In the genomic region with DNA sequence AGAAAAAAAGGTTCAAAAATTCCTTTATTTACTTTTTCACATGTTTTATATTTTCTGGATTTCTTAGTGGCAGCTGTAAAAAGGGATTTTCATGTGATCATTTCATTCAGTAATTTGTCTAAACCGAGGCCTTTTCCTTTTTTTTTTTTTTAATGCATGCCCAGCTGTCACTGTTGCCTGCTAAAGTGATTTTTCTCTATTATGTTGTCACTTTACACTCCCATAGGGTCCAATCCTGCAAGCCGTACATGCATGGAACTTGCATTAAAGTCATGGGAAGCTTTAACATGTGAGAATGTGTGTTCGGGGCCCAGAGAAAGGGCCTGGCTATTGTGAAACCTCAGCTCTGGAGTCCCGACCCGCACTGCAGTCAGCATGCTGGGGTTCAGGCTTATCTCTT, we compare ENCODE assay signal across 15 cellular contexts.
DNase-seq lines count a peak whose midpoint lies in the region; ATAC-seq and TF ChIP-seq lines count a peak whose summit lies in the region.
"Had no signal": no experiment of that assay in that cellular context is flagged by ENCODE, and none has a peak within 500 bp of the region (broad histone marks: within the 10 kb centered on the region; RNA-seq: fewer than 3 reads in every experiment).

No MANE protein-coding gene starts in this region.

- H3K9me3 ChIP-seq in A673 (ENCODE audit: low read depth, low read length, poor library complexity, severe bottlenecking) (no peaks in the 10 kb centered on the region), neural cell (ENCODE audit: low read length) (no peaks in the 10 kb centered on the region)
- H3K9me3 ChIP-seq: HAP-1 had no signal

- peak; percentile 36 for TF ChIP-seq RAD21 in neural cell (conservative IDR thresholded peaks at IDR 0.05)

- peaks cover 21% of the 10 kb centered on the region for H3K4me1 Mint-ChIP-seq in glutamatergic neuron (ENCODE audit: low read depth, unreplicated experiment)
- H3K4me1 Mint-ChIP-seq: CD4-positive, CD25-positive, alpha-beta regulatory T cell had no signal

- no peak for ATAC-seq in GM21717 (IDR thresholded peaks at IDR 0.05; ENCODE audit: unreplicated experiment)

- peaks cover 4% of the 10 kb centered on the region for H3K27me3 Mint-ChIP-seq in glutamatergic neuron (ENCODE audit: unreplicated experiment)
- H3K27me3 Mint-ChIP-seq: CD4-positive, CD25-positive, alpha-beta regulatory T cell had no signal

- H3K36me3 Mint-ChIP-seq in glutamatergic neuron (ENCODE audit: unreplicated experiment) = no peaks in the 10 kb centered on the region
- H3K36me3 Mint-ChIP-seq: CD4-positive, CD25-positive, alpha-beta regulatory T cell had no signal

- H3K27ac ChIP-seq in A673 (ENCODE audit: low read depth, low read length, poor library complexity, severe bottlenecking) (no peak overlapping the region), neural cell (ENCODE audit: low read length) (peak overlapping the region; percentile 91)
- H3K27ac ChIP-seq: BLaER1 treated with 17β-estradiol and CSF1 and Interleukin-3, amounts not matched to agents 10 nM and 100 nM had no signal

- H3K79me2 ChIP-seq in neural cell (replicated peaks; ENCODE audit: insufficient read depth, low read length) = no peaks in the 10 kb centered on the region

- H3K27ac Mint-ChIP-seq in glutamatergic neuron (ENCODE audit: unreplicated experiment) = peak overlapping the region; percentile 71
- H3K27ac Mint-ChIP-seq: CD4-positive, CD25-positive, alpha-beta regulatory T cell had no signal

- no TSS peak for BruUV-seq in A673 (replicated peaks; lab: Mats Ljungman, UMichigan)

- TF ChIP-seq CTCF in A673 (conservative IDR thresholded peaks at IDR 0.05; ENCODE audit: low read depth, low read length) = no peak
- TF ChIP-seq CTCF in glutamatergic neuron (IDR thresholded peaks at IDR 0.05; ENCODE audit: partially characterized antibody, unreplicated experiment) = no peak
- TF ChIP-seq CTCF in neural cell (IDR thresholded peaks at IDR 0.05; ENCODE audit: poor library complexity, severe bottlenecking) = no peak
- no peak for TF ChIP-seq CTCF in GM20000 (IDR thresholded peaks at IDR 0.05; ENCODE audit: extremely low read depth, missing control alignments)

- H3K4me3 ChIP-seq in A673 (ENCODE audit: low read depth, low read length, poor library complexity, severe bottlenecking) (no peak overlapping the region), neural cell (ENCODE audit: low read length) (peak overlapping the region; percentile 40)
- H3K4me3 ChIP-seq: BLaER1 treated with 17β-estradiol and CSF1 and Interleukin-3, amounts not matched to agents 10 nM and 100 nM; HAP-1 had no signal

- H2AFZ ChIP-seq in neural cell (ENCODE audit: low read depth, low read length) = no peak overlapping the region

- peak; percentile 97 for TF ChIP-seq EP300 in neural cell (conservative IDR thresholded peaks at IDR 0.05; ENCODE audit: poor library complexity, severe bottlenecking)

- peak overlapping the region; percentile 68 for H3K4me2 ChIP-seq in neural cell (ENCODE audit: low read length)
- H3K4me2 ChIP-seq: BLaER1 treated with 17β-estradiol and CSF1 and Interleukin-3, amounts not matched to agents 10 nM and 100 nM had no signal

- peak; percentile 19 for DNase-seq in A673 (ENCODE audit: low spot score)
- peak; percentile 43 for DNase-seq in NCI-H1694 (lab: John Stamatoyannopoulos, UW)
- peak; percentile 36 for DNase-seq in glutamatergic neuron
- no peak for DNase-seq in DMS53 treated with DMSO at 0.1 percent for 48 hours (lab: John Stamatoyannopoulos, UW; ENCODE audit: unreplicated experiment)
- no peak for DNase-seq in GM20000 (ENCODE audit: low spot score)
- DNase-seq in effector CD4-positive, alpha-beta T cell = no peak
- DNase-seq: 8988T; ACHN; CD4-positive, CD25-positive, alpha-beta regulatory T cell; DMS79 treated with DMSO at 0.1 percent for 48 hours; EL had no signal

- H3F3A ChIP-seq in neural cell (ENCODE audit: insufficient read depth, low read length, poor library complexity, severe bottlenecking) = peaks cover 6% of the 10 kb centered on the region

- no peak overlapping the region for H3K4me3 Mint-ChIP-seq in glutamatergic neuron (ENCODE audit: unreplicated experiment)
- H3K4me3 Mint-ChIP-seq: CD4-positive, CD25-positive, alpha-beta regulatory T cell had no signal

- no peaks in the 10 kb centered on the region for H3K9me3 Mint-ChIP-seq in glutamatergic neuron (ENCODE audit: unreplicated experiment)

- intact Hi-C loops in A673 (cut with micrococcal nuclease; ENCODE audit: unreplicated experiment) = loop anchor here (10.0 kb wide), 2 partner anchors 367 to 583 kb away; no protein-coding TSS in a partner anchor

- H3K9me2 ChIP-seq in neural cell (ENCODE audit: insufficient read depth, low read length) = no peaks in the 10 kb centered on the region

- no peaks in the 10 kb centered on the region for H3K27me3 ChIP-seq in A673 (replicated peaks; ENCODE audit: insufficient read depth, low read depth, low read length, poor library complexity)
- H3K27me3 ChIP-seq in neural cell (ENCODE audit: insufficient read depth, low read depth, low read length) = no peaks in the 10 kb centered on the region
- H3K27me3 ChIP-seq: BLaER1 treated with 17β-estradiol and CSF1 and Interleukin-3, amounts not matched to agents 10 nM and 100 nM had no signal

- CTCF ChIA-PET in A673 (lab: Charles Lee) = interaction anchor here (0.6 kb wide), 1 partner anchor 153 kb away, joined by 5 read pairs; no protein-coding TSS in a partner anchor

- H4K20me1 ChIP-seq in neural cell (ENCODE audit: insufficient read depth) = no peaks in the 10 kb centered on the region
- H4K20me1 ChIP-seq: BLaER1 treated with 17β-estradiol and CSF1 and Interleukin-3, amounts not matched to agents 10 nM and 100 nM had no signal

- peak overlapping the region; percentile 51 for H3K9ac ChIP-seq in neural cell (ENCODE audit: low read length)
- H3K9ac ChIP-seq: BLaER1 treated with 17β-estradiol and CSF1 and Interleukin-3, amounts not matched to agents 10 nM and 100 nM had no signal

- H3K4me1 ChIP-seq in A673 (ENCODE audit: insufficient read depth, low read length, poor library complexity, severe bottlenecking) = peaks cover 19% of the 10 kb centered on the region
- H3K4me1 ChIP-seq: HAP-1 had no signal

- H3K36me3 ChIP-seq in A673 (ENCODE audit: insufficient read depth, low read length, poor library complexity, severe bottlenecking) = no peaks in the 10 kb centered on the region
- no peaks in the 10 kb centered on the region for H3K36me3 ChIP-seq in neural cell (ENCODE audit: insufficient read depth, low read length)
- H3K36me3 ChIP-seq: BLaER1 treated with 17β-estradiol and CSF1 and Interleukin-3, amounts not matched to agents 10 nM and 100 nM; HAP-1 had no signal

- POLR2A ChIA-PET in A673 (lab: Charles Lee; ENCODE audit: low non-redundant PET) = no interaction called here

TF ChIP-seq in neural cell, 6 proteins besides CTCF, POLR2A, EP300 and RAD21:
- TF ChIP-seq POLR2AphosphoS5 (IDR thresholded peaks at IDR 0.05) (peak; percentile 78), SMC3 (conservative IDR thresholded peaks at IDR 0.05; ENCODE audit: poor library complexity) (no peak), MXI1 (conservative IDR thresholded peaks at IDR 0.05; ENCODE audit: poor library complexity, severe bottlenecking) (no peak), EZH2 (IDR thresholded peaks at IDR 0.05; ENCODE audit: borderline replicate concordance, insufficient read depth, low read length, poor library complexity, severe bottlenecking) (no peak), TAF1 (IDR thresholded peaks at IDR 0.05; ENCODE audit: low read depth) (no peak)
- TF ChIP-seq, protein P1, sequence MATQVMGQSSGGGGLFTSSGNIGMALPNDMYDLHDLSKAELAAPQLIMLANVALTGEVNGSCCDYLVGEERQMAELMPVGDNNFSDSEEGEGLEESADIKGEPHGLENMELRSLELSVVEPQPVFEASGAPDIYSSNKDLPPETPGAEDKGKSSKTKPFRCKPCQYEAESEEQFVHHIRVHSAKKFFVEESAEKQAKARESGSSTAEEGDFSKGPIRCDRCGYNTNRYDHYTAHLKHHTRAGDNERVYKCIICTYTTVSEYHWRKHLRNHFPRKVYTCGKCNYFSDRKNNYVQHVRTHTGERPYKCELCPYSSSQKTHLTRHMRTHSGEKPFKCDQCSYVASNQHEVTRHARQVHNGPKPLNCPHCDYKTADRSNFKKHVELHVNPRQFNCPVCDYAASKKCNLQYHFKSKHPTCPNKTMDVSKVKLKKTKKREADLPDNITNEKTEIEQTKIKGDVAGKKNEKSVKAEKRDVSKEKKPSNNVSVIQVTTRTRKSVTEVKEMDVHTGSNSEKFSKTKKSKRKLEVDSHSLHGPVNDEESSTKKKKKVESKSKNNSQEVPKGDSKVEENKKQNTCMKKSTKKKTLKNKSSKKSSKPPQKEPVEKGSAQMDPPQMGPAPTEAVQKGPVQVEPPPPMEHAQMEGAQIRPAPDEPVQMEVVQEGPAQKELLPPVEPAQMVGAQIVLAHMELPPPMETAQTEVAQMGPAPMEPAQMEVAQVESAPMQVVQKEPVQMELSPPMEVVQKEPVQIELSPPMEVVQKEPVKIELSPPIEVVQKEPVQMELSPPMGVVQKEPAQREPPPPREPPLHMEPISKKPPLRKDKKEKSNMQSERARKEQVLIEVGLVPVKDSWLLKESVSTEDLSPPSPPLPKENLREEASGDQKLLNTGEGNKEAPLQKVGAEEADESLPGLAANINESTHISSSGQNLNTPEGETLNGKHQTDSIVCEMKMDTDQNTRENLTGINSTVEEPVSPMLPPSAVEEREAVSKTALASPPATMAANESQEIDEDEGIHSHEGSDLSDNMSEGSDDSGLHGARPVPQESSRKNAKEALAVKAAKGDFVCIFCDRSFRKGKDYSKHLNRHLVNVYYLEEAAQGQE (IDR thresholded peaks at IDR 0.05; ENCODE audit: borderline replicate concordance) = peak; percentile 86
TF ChIP-seq in neural cell: peak in this region for 2.

Comparison
In these comparisons a context has a peak if more than half of its experiments do, and no peak if none do; other contexts are left out.
1. DNase-seq: peak in A673 (single experiment), NCI-H1694 (single experiment) and glutamatergic neuron (single experiment); none in DMS53 treated with DMSO at 0.1 percent for 48 hours (single experiment), GM20000 (single experiment) and effector CD4-positive, alpha-beta T cell (single experiment).